ENCODE assay signal across 17 cellular contexts in genomic region chr7:150444674-150445365, GRCh38. TPM values are rescaled to one million over a fixed set of nuclear protein-coding genes. Genes with fewer than 3 reads are reported as not detected.
DNase-seq lines count a peak whose midpoint lies in the region; TF ChIP-seq lines count a peak whose summit lies in the region.
"Had no signal": no experiment of that assay in that cellular context is flagged by ENCODE, and none has a peak within 500 bp of the region (broad histone marks: within the 10 kb centered on the region; RNA-seq: fewer than 3 reads in every experiment).

No MANE protein-coding gene starts in this region.

- no peak for TF ChIP-seq CTCF in GM13977 (IDR thresholded peaks at IDR 0.05; ENCODE audit: extremely low read depth, insufficient read depth, missing control alignments)

- in situ Hi-C loops in GM13977 (cut with MboI; ENCODE audit: low pct_unique_long_range_greater_than_20kb, low sequenced_read_pairs, unreplicated experiment) = loop anchor here (10.0 kb wide), 1 partner anchor 310 kb away; no protein-coding TSS in a partner anchor

- H3K27ac ChIP-seq in KOPT-K1 (ENCODE audit: low read depth, low read length, poor library complexity, severe bottlenecking) = peak overlapping the region; percentile 36
- H3K27ac ChIP-seq: HL-60, PC-9 had no signal

- H3K9me3 ChIP-seq in KOPT-K1 (ENCODE audit: insufficient read depth, low read length, poor library complexity, severe bottlenecking) = peaks cover 19% of the 10 kb centered on the region
- H3K9me3 ChIP-seq: SK-N-SH had no signal

- H3K36me3 ChIP-seq in KOPT-K1 (ENCODE audit: insufficient read depth, low read length) = no peaks in the 10 kb centered on the region

- DNase-seq in activated CD8-positive, alpha-beta memory T cell treated with anti-CD3 and anti-CD28 coated beads, Interleukin-2, amount 50 U/mL, for 48 hours = peak; percentile 48
- DNase-seq in activated CD8-positive, alpha-beta memory T cell treated with anti-CD3 and anti-CD28 coated beads, Interleukin-2, amount 50 U/mL, for 4 hours = no peak
- peak; percentile 33 for DNase-seq in RPMI7951 (ENCODE audit: low read depth)
- DNase-seq in SW480 (ENCODE audit: low spot score) = no peak
- no peak for DNase-seq in GM13977 (ENCODE audit: low spot score)
- DNase-seq in NCI-H1105 (lab: John Stamatoyannopoulos, UW) = no peak
- DNase-seq: CD8-positive, alpha-beta memory T cell; GDM1; NCI-H187; NCI-H446 treated with DMSO at 0.1 percent for 48 hours; NCI-H774; PC-9; SK-N-SH had no signal

RNA-seq across cellular contexts. Expression of gene GIMAP8, which starts 5.6 kb away (rescaled TPM):
- total RNA-seq in RPMI7951 (2014; rRNA removed; shearing (Covaris generic)) = 0.12 TPM in 1 of 2 replicates, not detected in the other
- total RNA-seq: GM23338, LHCN-M2, PC-9 had no signal

Comparison
In these comparisons a context has a peak if more than half of its experiments do, and no peak if none do; other contexts are left out.
1. DNase-seq: peak in activated CD8-positive, alpha-beta memory T cell treated with anti-CD3 and anti-CD28 coated beads, Interleukin-2, amount 50 U/mL, for 48 hours (single experiment) and RPMI7951 (single experiment); none in activated CD8-positive, alpha-beta memory T cell treated with anti-CD3 and anti-CD28 coated beads, Interleukin-2, amount 50 U/mL, for 4 hours (single experiment), SW480 (single experiment), GM13977 (single experiment) and NCI-H1105 (single experiment).